Comparison of ENCODE assay signal across 8 cellular contexts in genomic region chr2:178523596-178524134, GRCh38. TPM values are rescaled to one million over a fixed set of nuclear protein-coding genes. Genes with fewer than 3 reads are reported as not detected.
DNase-seq lines count a peak whose midpoint lies in the region; ATAC-seq lines count a peak whose summit lies in the region.

No MANE protein-coding gene starts in this region.

- H3K27me3 ChIP-seq in iPS-20b (ENCODE audit: insufficient read depth, low read length) (no peaks in the 10 kb centered on the region), subcutaneous abdominal adipose tissue (ENCODE audit: control insufficient read depth in 5 of 5, insufficient read depth in 4 of 5, low read length in 5 of 5) (no peaks in the 10 kb centered on the region)

- H3K36me3 Mint-ChIP-seq in activated naive CD8-positive, alpha-beta T cell treated with anti-CD3 and anti-CD28 coated beads for 36 hours: peaks cover 17% of the 10 kb centered on the region

- DNase-seq in CMK (ENCODE audit: low read depth) (peak; percentile 15), 8988T (no peak), GOT3 (lab: John Stamatoyannopoulos, UW) (no peak), cerebellum (ENCODE audit: low spot score) (no peak)
- no peak for DNase-seq in activated naive CD8-positive, alpha-beta T cell treated with anti-CD3 and anti-CD28 coated beads for 36 hours

- H3K9ac ChIP-seq in iPS-20b (ENCODE audit: low read depth, low read length) (peak overlapping the region; percentile 83), subcutaneous abdominal adipose tissue (ENCODE audit: low read length in 5 of 5) (peak overlapping the region; percentile 78 to 96 (median 85))

- H3K4me3 ChIP-seq in iPS-20b (ENCODE audit: low read length) (peak overlapping the region; percentile 83), subcutaneous abdominal adipose tissue (ENCODE audit: low read depth in 1 of 5, low read length in 5 of 5) (peak overlapping the region; percentile 81 to 93 (median 84))

- H3K27ac Mint-ChIP-seq in activated naive CD8-positive, alpha-beta T cell treated with anti-CD3 and anti-CD28 coated beads for 36 hours: peak overlapping the region; percentile 85

- peaks cover 4% of the 10 kb centered on the region for H3K9me3 Mint-ChIP-seq in activated naive CD8-positive, alpha-beta T cell treated with anti-CD3 and anti-CD28 coated beads for 36 hours

- peak overlapping the region; percentile 91 for H3K4me3 Mint-ChIP-seq in activated naive CD8-positive, alpha-beta T cell treated with anti-CD3 and anti-CD28 coated beads for 36 hours

- H3K4me1 Mint-ChIP-seq in activated naive CD8-positive, alpha-beta T cell treated with anti-CD3 and anti-CD28 coated beads for 36 hours: peaks cover 32% of the 10 kb centered on the region

- no peaks in the 10 kb centered on the region for H3K36me3 ChIP-seq in iPS-20b (ENCODE audit: insufficient read depth, low read depth, low read length)
- H3K36me3 ChIP-seq in subcutaneous abdominal adipose tissue (ENCODE audit: control insufficient read depth in 5 of 5, insufficient read depth in 5 of 5, low read length in 5 of 5): peaks cover 0 to 9% (median 3%) of the 10 kb centered on the region in 5 donors

- H3K27ac ChIP-seq in iPS-20b (ENCODE audit: low read length): peak overlapping the region; percentile 4
- peak overlapping the region; percentile 71 for H3K27ac ChIP-seq in subcutaneous abdominal adipose tissue (ENCODE audit: low read depth, low read length)

- H3K27me3 Mint-ChIP-seq in activated naive CD8-positive, alpha-beta T cell treated with anti-CD3 and anti-CD28 coated beads for 36 hours: no peaks in the 10 kb centered on the region

- H3K4me1 ChIP-seq in iPS-20b (ENCODE audit: insufficient read depth, low read length) (no peaks in the 10 kb centered on the region), subcutaneous abdominal adipose tissue (ENCODE audit: control insufficient read depth in 5 of 5, insufficient read depth in 5 of 5, low read length in 5 of 5) (peaks cover 0 to 14% (median 11%) of the 10 kb centered on the region in 5 donors)

- ATAC-seq in HG02798 (IDR thresholded peaks at IDR 0.05; ENCODE audit: poor library complexity, unreplicated experiment): peak; percentile 20

- no peaks in the 10 kb centered on the region for H3K9me3 ChIP-seq in iPS-20b (ENCODE audit: insufficient read depth, low read depth, low read length)
- no peaks in the 10 kb centered on the region for H3K9me3 ChIP-seq in subcutaneous abdominal adipose tissue (ENCODE audit: control insufficient read depth in 5 of 5, low read length in 5 of 5)

RNA-seq across cellular contexts. Expression of gene PLEKHA3, which starts 43.4 kb away (rescaled TPM):
- 10 to 100 TPM; 24.9 to 28.1 TPM for total RNA-seq in activated naive CD8-positive, alpha-beta T cell treated with anti-CD3 and anti-CD28 coated beads for 36 hours
- total RNA-seq in cerebellum: 15.2 TPM

RNA-seq across cellular contexts. Expression of gene FKBP7, which starts 45.3 kb away (rescaled TPM):
- total RNA-seq in activated naive CD8-positive, alpha-beta T cell treated with anti-CD3 and anti-CD28 coated beads for 36 hours: 1 to 10 TPM; 3.8 to 4.7 TPM
- 12.6 TPM for total RNA-seq in cerebellum
